ENCODE assay signal across 15 cellular contexts in genomic region chr12:75041481-75041880, GRCh38.
"Had no signal": no experiment of that assay in that cellular context is flagged by ENCODE, and none has a peak within 500 bp of the region (broad histone marks: within the 10 kb centered on the region; RNA-seq: fewer than 3 reads in every experiment).

No MANE protein-coding gene starts in this region.

- H3K9me3 ChIP-seq: mucosa of descending colon, ovary, suprapubic skin, thyroid gland, upper lobe of left lung, uterus had no signal

- H3K27me3 ChIP-seq: ovary, suprapubic skin, thyroid gland, upper lobe of left lung, uterus had no signal

- DNase-seq: effector memory CD4-positive, alpha-beta T cell; islet precursor cell; mucosa of descending colon; naive thymus-derived CD8-positive, alpha-beta T cell; nucleus accumbens; ovary; right cardiac atrium; small intestine; stimulated activated CD4-positive, alpha-beta T cell treated with anti-CD3 and anti-CD28 coated beads, Interleukin-12 subunit alpha, Interleukin-12 subunit beta, amount 100 ng/mL, for 4 hours; stimulated activated naive CD4-positive, alpha-beta T cell treated with Interleukin-2 at 50 U/mL for 16 hours; thyroid gland; upper lobe of left lung; uterus had no signal

- H3K36me3 ChIP-seq: ovary, suprapubic skin, thyroid gland, upper lobe of left lung, uterus had no signal

- ATAC-seq: esophagus mucosa; mucosa of descending colon; naive thymus-derived CD8-positive, alpha-beta T cell; right cardiac atrium had no signal

- H3K27ac ChIP-seq: ovary, suprapubic skin, thyroid gland, upper lobe of left lung, uterus had no signal

- H3K4me3 ChIP-seq: mucosa of descending colon, ovary, suprapubic skin, thyroid gland, upper lobe of left lung, uterus had no signal

- H3K4me1 ChIP-seq: suprapubic skin, thyroid gland, upper lobe of left lung, uterus had no signal
